ENCODE assay signal across 16 cellular contexts in genomic region chr5:59923465-59923864, GRCh38. TPM values are rescaled to one million over a fixed set of nuclear protein-coding genes. Genes with fewer than 3 reads are reported as not detected.
DNase-seq lines count a peak whose midpoint lies in the region; ATAC-seq, FAIRE-seq and TF ChIP-seq lines count a peak whose summit lies in the region.
"Had no signal": no experiment of that assay in that cellular context is flagged by ENCODE, and none has a peak within 500 bp of the region (broad histone marks: within the 10 kb centered on the region; RNA-seq: fewer than 3 reads in every experiment).

No MANE protein-coding gene starts in this region.

- in situ Hi-C loops in GM12878 (cut with MboI), result no loop called here

- H3K27me3 Mint-ChIP-seq in type B pancreatic cell, result no peaks in the 10 kb centered on the region
- peaks cover 4% of the 10 kb centered on the region for H3K27me3 Mint-ChIP-seq in nephron progenitor cell (ENCODE audit: low read depth, poor library complexity)

- H3K27ac Mint-ChIP-seq in type B pancreatic cell (no peak overlapping the region), nephron progenitor cell (no peak overlapping the region)
- H3K27ac Mint-ChIP-seq: natural killer cell had no signal

- H3K9ac ChIP-seq in GM12878 (ENCODE audit: control insufficient read depth, insufficient read depth, low read length), result no peak overlapping the region

- no TSS peak for BruUV-seq in GM12878 (replicated peaks; lab: Mats Ljungman, UMichigan)

- no peaks in the 10 kb centered on the region for H3K36me3 Mint-ChIP-seq in type B pancreatic cell
- no peaks in the 10 kb centered on the region for H3K36me3 Mint-ChIP-seq in nephron progenitor cell (ENCODE audit: low read depth)

- H3K4me3 Mint-ChIP-seq in type B pancreatic cell (no peak overlapping the region), nephron progenitor cell (no peak overlapping the region)
- H3K4me3 Mint-ChIP-seq: natural killer cell had no signal

- H3K4me3 ChIP-seq in BJ (ENCODE audit: low read depth, low read length), result no peak overlapping the region
- no peak overlapping the region for H3K4me3 ChIP-seq in GM12878
- no peak overlapping the region for H3K4me3 ChIP-seq in right lobe of liver
- H3K4me3 ChIP-seq: MG63, skin epidermis had no signal

- no peaks in the 10 kb centered on the region for H3K4me1 Mint-ChIP-seq in type B pancreatic cell (ENCODE audit: unreplicated experiment)
- peaks cover 9% of the 10 kb centered on the region for H3K4me1 Mint-ChIP-seq in nephron progenitor cell
- H3K4me1 Mint-ChIP-seq: natural killer cell had no signal

- intact Hi-C loops in GM12878 (cut with micrococcal nuclease; ENCODE audit: unreplicated experiment) (no loop called here), right lobe of liver (cut with DNase I) (no loop called here)

- H4K20me1 ChIP-seq in GM12878 (ENCODE audit: control insufficient read depth, insufficient read depth), result no peaks in the 10 kb centered on the region

- peak; percentile 51 for TF ChIP-seq CTCF in BJ (IDR thresholded peaks at IDR 0.05; ENCODE audit: insufficient read depth, low read depth, low read length)
- no peak for TF ChIP-seq CTCF in GM12878 (IDR thresholded peaks at IDR 0.05 in 2 of 3, conservative IDR thresholded peaks at IDR 0.05 in 1 of 3; ENCODE audit: control insufficient read depth in 2 of 3, extremely low read depth in 1 of 3, insufficient read depth in 1 of 3, low read depth in 3 of 3, low read length in 3 of 3)
- peak in 3 of 4 donors; percentile 9 to 24 (median 18) for TF ChIP-seq CTCF in right lobe of liver (IDR thresholded peaks at IDR 0.05)
- TF ChIP-seq CTCF in type B pancreatic cell (conservative IDR thresholded peaks at IDR 0.05), result no peak
- no peak for TF ChIP-seq CTCF in nephron progenitor cell (IDR thresholded peaks at IDR 0.05)

- RAD21 ChIA-PET in GM12878 (lab: Charles Lee; ENCODE audit: unreplicated experiment), result interaction anchor here (0.7 kb wide), 1 partner anchor 113 kb away, joined by 3 read pairs; no protein-coding TSS in a partner anchor

- CTCF ChIA-PET in BJ (lab: Yijun Ruan, JAX), result interaction anchor here (0.7 to 4.0 kb wide), 20 partner anchors 9 to 125 kb away, joined by 3 to 47 read pairs (median 4); no protein-coding TSS in a partner anchor
- CTCF ChIA-PET in GM12878 (lab: Yijun Ruan, JAX), result no interaction called here

- ATAC-seq in GM12878 (no peak), right lobe of liver (peak in 2 of 4 donors; percentile 44 to 49), GM21723 (IDR thresholded peaks at IDR 0.05; ENCODE audit: unreplicated experiment) (no peak)
- ATAC-seq: activated CD4-positive, CD25-positive, alpha-beta regulatory T cell treated with anti-CD3 and anti-CD28 coated beads, Interleukin-2, amount 50 U/mL, for 24 hours; left lobe of liver; natural killer cell had no signal

- POLR2A ChIA-PET in BJ (lab: Charles Lee) (no interaction called here), GM12878 (lab: Charles Lee) (no interaction called here)

- SMC1A ChIA-PET in GM12878 (lab: Charles Lee; ENCODE audit: uncharacterized antibody, unreplicated experiment), result interaction anchor here (0.5 to 0.6 kb wide), 2 partner anchors 20 to 44 kb away, joined by 3 to 4 read pairs; no protein-coding TSS in a partner anchor

- no peak overlapping the region for H2AFZ ChIP-seq in GM12878 (ENCODE audit: control insufficient read depth, low read depth, low read length)

- H3K27ac ChIP-seq in GM12878 (ENCODE audit: control insufficient read depth, insufficient read depth) (no peak overlapping the region), right lobe of liver (no peak overlapping the region)
- H3K27ac ChIP-seq: skin epidermis had no signal

- no peaks in the 10 kb centered on the region for H3K9me3 ChIP-seq in GM12878 (replicated peaks; ENCODE audit: control insufficient read depth, insufficient read depth, low read length)
- no peaks in the 10 kb centered on the region for H3K9me3 ChIP-seq in right lobe of liver
- H3K9me3 ChIP-seq: MG63 had no signal

- 59% methylated on average over 3 of the region's 3 CpGs for WGBS in GM12878 (ENCODE audit: insufficient coverage, insufficient replicate concordance, low lambda C conversion rate, missing lambda C conversion rate)
- 42% methylated on average over 3 of the region's 3 CpGs for WGBS in right lobe of liver (ENCODE audit: insufficient coverage, low coverage, low lambda C conversion rate, missing lambda C conversion rate)

- H3K4me2 ChIP-seq in GM12878 (ENCODE audit: control insufficient read depth, insufficient read depth), result no peak overlapping the region

- no peaks in the 10 kb centered on the region for H3K36me3 ChIP-seq in BJ (ENCODE audit: control insufficient read depth, insufficient read depth, low read length)
- H3K36me3 ChIP-seq in GM12878 (ENCODE audit: control insufficient read depth in 2 of 2, insufficient read depth in 2 of 2, low read length in 1 of 2), result no peaks in the 10 kb centered on the region
- no peaks in the 10 kb centered on the region for H3K36me3 ChIP-seq in right lobe of liver
- H3K36me3 ChIP-seq: MG63 had no signal

- no peak for FAIRE-seq in GM12878 (lab: Jason Lieb, UNC)

- TF ChIP-seq EP300 in GM12878 (IDR thresholded peaks at IDR 0.05; ENCODE audit: borderline replicate concordance in 1 of 2, control insufficient read depth in 1 of 2, low read depth in 2 of 2, low read length in 2 of 2), result no peak

- no peaks in the 10 kb centered on the region for H3K9me3 Mint-ChIP-seq in type B pancreatic cell
- no peaks in the 10 kb centered on the region for H3K9me3 Mint-ChIP-seq in nephron progenitor cell

- TF ChIP-seq POLR2A in GM12878 (IDR thresholded peaks at IDR 0.05; ENCODE audit: low read depth, low read length) (no peak), right lobe of liver (IDR thresholded peaks at IDR 0.05) (no peak)

- 0 out of 2 replicates have a peak, but pooled peaks have one; percentile 3 for TF ChIP-seq RAD21 in GM12878 (IDR thresholded peaks at IDR 0.05; ENCODE audit: insufficient read depth, low read depth, low read length)

- no peaks in the 10 kb centered on the region for H3K79me2 ChIP-seq in GM12878 (ENCODE audit: control insufficient read depth, insufficient read depth, low read length)

- DNase-seq in BJ (ENCODE audit: low read depth), result no peak
- peak; percentile 23 for DNase-seq in HS-27A (ENCODE audit: low read depth)
- DNase-seq in GM12878 (ENCODE audit: low read depth, low spot score), result no peak
- DNase-seq in right lobe of liver, result no peak
- no peak for DNase-seq in type B pancreatic cell (ENCODE audit: extremely low spot score, unreplicated experiment)
- DNase-seq in activated gamma-delta T cell (lab: John Stamatoyannopoulos, UW), result no peak
- no peak for DNase-seq in nephron progenitor cell
- DNase-seq: activated T-cell treated with anti-CD3 and anti-CD28 coated beads, Interleukin-2, amount 50 U/mL, for 1 hour; head of caudate nucleus; MG63; natural killer cell; SW 1271 had no signal

- no peaks in the 10 kb centered on the region for H3K27me3 ChIP-seq in BJ (ENCODE audit: control insufficient read depth, insufficient read depth, low read length)
- H3K27me3 ChIP-seq in GM12878 (replicated peaks in 1 of 2; ENCODE audit: control insufficient read depth in 2 of 2, insufficient read depth in 2 of 2, low read length in 1 of 2), result no peaks in the 10 kb centered on the region
- no peaks in the 10 kb centered on the region for H3K27me3 ChIP-seq in right lobe of liver
- H3K27me3 ChIP-seq: MG63 had no signal

- H3K4me1 ChIP-seq in GM12878 (ENCODE audit: control insufficient read depth, insufficient read depth, low read length) (no peaks in the 10 kb centered on the region), right lobe of liver (no peaks in the 10 kb centered on the region)

TF ChIP-seq in GM12878, 131 proteins besides CTCF, POLR2A, EP300 and RAD21 (continues in another document):
- no peak for TF ChIP-seq PML (IDR thresholded peaks at IDR 0.05; ENCODE audit: low read length)
- TF ChIP-seq NBN (IDR thresholded peaks at IDR 0.05), result no peak
- TF ChIP-seq SREBF1 (IDR thresholded peaks at IDR 0.05; ENCODE audit: low read length), result no peak

RNA-seq across cellular contexts. Expression of gene PDE4D, which starts 29.9 kb away (rescaled TPM):
- polyA plus RNA-seq in BJ (2011; rRNA removed) (2.8 and 4.2 TPM in 2 replicates), GM12878 (2011; rRNA removed) (2.2 and 3.0 TPM in 2 replicates), GM12878 (2014; fragmentation: Illumina TruSeq; extraction: Trizol) (3.4 and 3.7 TPM in 2 replicates), GM12878 (2014; fragmentation: Nextera tagmentation; extraction: Ambion mirVana) (1 to 10 TPM; 1.3 to 2.7 TPM), GM12878 (2014; rRNA removed) (0.62 and 2.1 TPM in 2 replicates), GM12878 (2016; fragmentation: Nextera tagmentation; extraction: Ambion mirVana) (1 to 10 TPM in 1 of 2 experiments, under 1 TPM in 1; 0.87 to 1.0 TPM)
- polyA minus RNA-seq in BJ (2011; rRNA and poly(A)+ RNA removed), result 7.3 and 7.7 TPM in 2 replicates
- 142 and 149 TPM in 2 replicates for total RNA-seq in GM12878 (2013; cell fraction: nucleolus; rRNA removed)
- total RNA-seq in GM12878 (2014; rRNA removed) (4.0 and 4.9 TPM in 2 replicates), GM12878 (2014; rRNA removed; fragmentation: Illumina TruSeq; extraction: Trizol) (4.1 and 7.5 TPM in 2 replicates), GM12878 (2021) (1.4 and 2.1 TPM in 2 replicates), right lobe of liver (10 to 100 TPM in 1 of 6 experiments, 1 to 10 TPM in 5; 1.6 to 10.3 (median 5.6) TPM), type B pancreatic cell (ENCODE audit: low replicate concordance) (37.4 and 50.0 TPM in 2 replicates)
- polyA plus RNA-seq in GM12878 (2011; ENCODE audit: low read depth), result 13.6 TPM
- 0.69 and 0.94 TPM in 2 replicates for polyA plus RNA-seq in GM12878 (2011; cell fraction: cytosol; rRNA removed)
- polyA plus RNA-seq in GM12878 (2011; cell fraction: nucleus; rRNA removed), result 3.1 and 3.6 TPM in 2 replicates
- 9.0 and 9.2 TPM in 2 replicates for polyA plus RNA-seq in GM12878 (2012)
- 8.8 and 8.9 TPM in 2 replicates for polyA minus RNA-seq in GM12878 (2011; rRNA and poly(A)+ RNA removed)
- polyA minus RNA-seq in GM12878 (2011; cell fraction: cytosol; rRNA and poly(A)+ RNA removed), result 0.94 TPM in 2 replicates
- 12.1 and 21.4 TPM in 2 replicates for polyA minus RNA-seq in GM12878 (2011; cell fraction: nucleus; rRNA and poly(A)+ RNA removed)

Comparison
In these comparisons a context has a peak if more than half of its experiments do, and no peak if none do; other contexts are left out.
1. CTCF ChIP-seq: peak in BJ (single experiment) and right lobe of liver (3 of 4); none in GM12878 (0 of 3), type B pancreatic cell (single experiment) and nephron progenitor cell (single experiment).